ENCODE assay signal across 15 cellular contexts in the genomic region with DNA sequence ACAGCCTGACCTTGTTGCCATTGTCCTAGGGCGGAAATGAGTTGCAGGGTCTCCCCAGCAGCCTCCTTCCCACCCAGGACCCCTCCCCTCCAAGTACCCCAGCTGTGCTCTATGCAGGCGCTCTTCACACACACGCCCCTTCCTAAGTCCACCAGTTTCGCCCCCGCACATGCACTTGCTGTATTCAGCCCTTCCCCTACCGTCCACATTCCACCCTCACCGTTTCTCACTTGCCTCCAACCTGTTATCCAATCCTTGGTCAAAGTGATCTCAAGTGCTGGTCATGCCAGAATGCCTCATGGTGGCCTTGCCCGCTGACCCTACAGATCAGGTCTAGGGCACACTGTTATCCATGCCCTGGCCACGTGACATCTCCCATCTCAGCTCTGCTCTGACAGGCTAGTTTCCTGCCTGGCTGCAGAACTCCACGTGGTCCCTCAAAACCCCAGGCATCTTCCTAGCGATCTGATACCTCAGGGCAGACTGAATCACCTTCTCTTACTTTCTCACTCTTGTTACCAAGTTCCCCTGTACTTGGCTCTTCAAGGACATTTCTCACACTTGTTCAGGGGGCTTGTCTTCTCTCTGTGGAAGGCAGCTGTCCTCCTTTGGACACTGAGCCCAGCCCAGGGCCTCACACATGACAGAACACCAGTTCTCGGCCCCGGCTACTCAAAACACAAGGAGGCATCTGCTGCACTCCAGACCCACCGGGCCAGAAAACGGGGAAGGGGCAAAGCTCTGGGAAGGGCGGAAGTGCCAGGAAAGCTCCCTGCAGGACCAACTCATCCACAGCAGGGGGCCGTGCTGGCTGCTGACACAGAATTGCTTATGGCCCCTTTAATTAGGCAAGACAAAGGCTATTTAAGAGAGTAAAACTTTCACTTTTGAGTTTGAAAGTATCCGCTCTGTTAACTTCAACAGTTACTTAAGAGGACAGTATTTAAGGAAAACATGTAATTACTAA. TPM values are rescaled to one million over a fixed set of nuclear protein-coding genes. Genes with fewer than 3 reads are reported as not detected.
DNase-seq lines count a peak whose midpoint lies in the region; ATAC-seq and TF ChIP-seq lines count a peak whose summit lies in the region.
"Had no signal": no experiment of that assay in that cellular context is flagged by ENCODE, and none has a peak within 500 bp of the region (broad histone marks: within the 10 kb centered on the region; RNA-seq: fewer than 3 reads in every experiment).

No MANE protein-coding gene starts in this region.

- H3K4me1 ChIP-seq in BE2C (peaks cover 17% of the 10 kb centered on the region), HUES64 (ENCODE audit: insufficient read depth, low read length) (peaks cover 27% of the 10 kb centered on the region)
- H3K4me1 ChIP-seq: left ventricle myocardium inferior had no signal

- H3K36me3 Mint-ChIP-seq in endothelial cell (ENCODE audit: low read depth, unreplicated experiment), result peaks cover 11% of the 10 kb centered on the region
- H3K36me3 Mint-ChIP-seq in neural crest cell (ENCODE audit: low read depth), result peaks cover 2% of the 10 kb centered on the region

- H3K36me3 ChIP-seq in BE2C (peaks cover 11% of the 10 kb centered on the region), HUES64 (ENCODE audit: insufficient read depth, low read length) (peaks cover 6% of the 10 kb centered on the region)

- peaks cover 4% of the 10 kb centered on the region for H3K27me3 Mint-ChIP-seq in endothelial cell (ENCODE audit: unreplicated experiment)
- H3K27me3 Mint-ChIP-seq in neural crest cell (ENCODE audit: low read depth), result no peaks in the 10 kb centered on the region

- DNase-seq in BE2C (no peak), endothelial cell (ENCODE audit: low spot score) (peak; percentile 35), neural crest cell (ENCODE audit: low read depth, low spot score) (no peak), NCI-H446 (lab: John Stamatoyannopoulos, UW) (no peak)
- no peak for DNase-seq in central memory CD4-positive, alpha-beta T cell
- DNase-seq: foreskin keratinocyte, left ventricle myocardium inferior, MV-4-11 had no signal

- no peak overlapping the region for H3K9ac ChIP-seq in HUES64 (ENCODE audit: low read depth, low read length)

- H3K27me3 ChIP-seq in BE2C (no peaks in the 10 kb centered on the region), HUES64 (ENCODE audit: insufficient read depth, low read length) (no peaks in the 10 kb centered on the region)
- H3K27me3 ChIP-seq: foreskin keratinocyte, neutrophil had no signal

- H3K9me3 Mint-ChIP-seq in endothelial cell (ENCODE audit: unreplicated experiment), result no peaks in the 10 kb centered on the region
- no peaks in the 10 kb centered on the region for H3K9me3 Mint-ChIP-seq in neural crest cell

- H3K9me3 ChIP-seq in BE2C (no peaks in the 10 kb centered on the region), HUES64 (ENCODE audit: insufficient read depth, low read depth, low read length) (no peaks in the 10 kb centered on the region)
- H3K9me3 ChIP-seq: HAP-1, left ventricle myocardium inferior, neutrophil had no signal

- 41% methylated on average over 18 of the region's 18 CpGs for WGBS in HUES64

- TF ChIP-seq CTCF in BE2C (IDR thresholded peaks at IDR 0.05; ENCODE audit: low read depth, low read length) (peak; percentile 27; the same call in 1 of the 2 replicates), endothelial cell (IDR thresholded peaks at IDR 0.05; ENCODE audit: unreplicated experiment) (no peak), neural crest cell (conservative IDR thresholded peaks at IDR 0.05) (peak; percentile 21)

- H3K27ac Mint-ChIP-seq in endothelial cell (ENCODE audit: unreplicated experiment) (peak overlapping the region; percentile 25), neural crest cell (ENCODE audit: unreplicated experiment) (peak overlapping the region; percentile 7)

- peaks cover 11% of the 10 kb centered on the region for H3K4me1 Mint-ChIP-seq in endothelial cell (ENCODE audit: unreplicated experiment)
- peaks cover 35% of the 10 kb centered on the region for H3K4me1 Mint-ChIP-seq in neural crest cell

- ATAC-seq in GM18520 (IDR thresholded peaks at IDR 0.05; ENCODE audit: unreplicated experiment) (no peak), GM21360 (IDR thresholded peaks at IDR 0.05; ENCODE audit: unreplicated experiment) (no peak)
- ATAC-seq: foreskin keratinocyte, Right ventricle myocardium inferior had no signal

- H3K4me3 Mint-ChIP-seq in endothelial cell (ENCODE audit: unreplicated experiment) (no peak overlapping the region), neural crest cell (no peak overlapping the region)

- H3K4me3 ChIP-seq in BE2C (ENCODE audit: low read depth, low read length) (no peak overlapping the region), HUES64 (ENCODE audit: low read length) (no peak overlapping the region)
- H3K4me3 ChIP-seq: HAP-1, left ventricle myocardium inferior had no signal

- H3K27ac ChIP-seq in HUES64 (ENCODE audit: low read depth, low read length), result peak overlapping the region; percentile 32; the same call in 1 of the 2 replicates
- H3K27ac ChIP-seq: foreskin keratinocyte, left ventricle myocardium inferior, neutrophil had no signal

RNA-seq across cellular contexts. Expression of a gene that starts 39.9 kb away (rescaled TPM):
- polyA plus RNA-seq in BE2C (2012; ENCODE audit: insufficient read depth, insufficient read length, low read depth), result 49.2 TPM
- polyA plus RNA-seq in HUES64 (2013, experiment 1 of 2), result 14.7 TPM
- 15.1 TPM for polyA plus RNA-seq in HUES64 (2013, experiment 2 of 2)
- total RNA-seq in endothelial cell (ENCODE audit: unreplicated experiment), result 2.9 TPM
- 23.7 and 24.5 TPM in 2 replicates for total RNA-seq in neural crest cell
- total RNA-seq: HT-29 had no signal
